ENCODE assay signal across 16 cellular contexts in the genomic region with DNA sequence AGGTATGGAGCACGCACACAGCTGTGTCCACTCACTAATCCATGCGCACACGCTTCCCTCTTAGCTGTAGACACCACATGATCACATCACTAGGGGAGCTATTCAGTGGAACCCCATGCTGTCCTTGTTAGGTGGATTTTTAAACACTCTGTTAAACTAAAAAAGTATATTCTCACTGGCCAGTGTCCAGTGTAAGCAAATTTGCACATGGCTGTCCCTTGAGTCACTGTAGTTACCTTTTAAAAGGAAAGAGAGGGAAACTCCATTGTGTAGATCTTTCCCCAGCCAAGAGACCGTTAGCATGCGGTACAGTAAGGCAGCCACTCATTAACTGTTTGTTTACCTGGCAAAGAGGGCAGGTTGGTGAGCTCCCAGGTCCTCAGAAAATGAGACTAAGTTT.
DNase-seq lines count a peak whose midpoint lies in the region; ATAC-seq, FAIRE-seq and TF ChIP-seq lines count a peak whose summit lies in the region.
"Had no signal": no experiment of that assay in that cellular context is flagged by ENCODE, and none has a peak within 500 bp of the region (broad histone marks: within the 10 kb centered on the region; RNA-seq: fewer than 3 reads in every experiment).

No MANE protein-coding gene starts in this region.

- no peak for TF ChIP-seq CTCF in nephron progenitor cell (IDR thresholded peaks at IDR 0.05)

- H3K27ac Mint-ChIP-seq in nephron progenitor cell = peak overlapping the region; percentile 41
- no peak overlapping the region for H3K27ac Mint-ChIP-seq in activated CD4-positive, alpha-beta T cell treated with anti-CD3 and anti-CD28 coated beads, Interleukin-2, amount 10 ng/mL, durations not matched to agents 7 days and 5 days
- no peak overlapping the region for H3K27ac Mint-ChIP-seq in activated CD4-positive, alpha-beta memory T cell treated with anti-CD3 and anti-CD28 coated beads, Interleukin-2, amount 10 ng/mL, durations not matched to agents 7 days and 5 days
- H3K27ac Mint-ChIP-seq: activated B cell treated with CpG ODN at 0.5 μM for 24 hours had no signal

- H3K4me3 ChIP-seq in BLaER1 treated with 17β-estradiol and CSF1 and Interleukin-3, amounts not matched to agents 10 nM and 100 nM = no peak overlapping the region
- H3K4me3 ChIP-seq: right atrium auricular region had no signal

- H3K27me3 Mint-ChIP-seq in nephron progenitor cell (ENCODE audit: low read depth, poor library complexity) = no peaks in the 10 kb centered on the region
- H3K27me3 Mint-ChIP-seq in activated CD4-positive, alpha-beta T cell treated with anti-CD3 and anti-CD28 coated beads, Interleukin-2, amount 10 ng/mL, durations not matched to agents 7 days and 5 days = peaks cover 29% of the 10 kb centered on the region
- no peaks in the 10 kb centered on the region for H3K27me3 Mint-ChIP-seq in activated CD4-positive, alpha-beta memory T cell treated with anti-CD3 and anti-CD28 coated beads, Interleukin-2, amount 10 ng/mL, durations not matched to agents 7 days and 5 days
- H3K27me3 Mint-ChIP-seq: activated B cell treated with CpG ODN at 0.5 μM for 24 hours had no signal

- H3K4me1 Mint-ChIP-seq in nephron progenitor cell = peaks cover 22% of the 10 kb centered on the region
- peaks cover 3% of the 10 kb centered on the region for H3K4me1 Mint-ChIP-seq in activated CD4-positive, alpha-beta T cell treated with anti-CD3 and anti-CD28 coated beads, Interleukin-2, amount 10 ng/mL, durations not matched to agents 7 days and 5 days
- H3K4me1 Mint-ChIP-seq in activated CD4-positive, alpha-beta memory T cell treated with anti-CD3 and anti-CD28 coated beads, Interleukin-2, amount 10 ng/mL, durations not matched to agents 7 days and 5 days = no peaks in the 10 kb centered on the region
- H3K4me1 Mint-ChIP-seq: activated B cell treated with CpG ODN at 0.5 μM for 24 hours had no signal

- no peak overlapping the region for H3K4me3 Mint-ChIP-seq in nephron progenitor cell
- no peak overlapping the region for H3K4me3 Mint-ChIP-seq in activated CD4-positive, alpha-beta T cell treated with anti-CD3 and anti-CD28 coated beads, Interleukin-2, amount 10 ng/mL, durations not matched to agents 7 days and 5 days
- H3K4me3 Mint-ChIP-seq in activated CD4-positive, alpha-beta memory T cell treated with anti-CD3 and anti-CD28 coated beads, Interleukin-2, amount 10 ng/mL, durations not matched to agents 7 days and 5 days = no peak overlapping the region
- H3K4me3 Mint-ChIP-seq: activated B cell treated with CpG ODN at 0.5 μM for 24 hours had no signal

- CTCF ChIA-PET in activated CD4-positive, alpha-beta T cell treated with anti-CD3 and anti-CD28 coated beads, Interleukin-2, amount 10 ng/mL, durations not matched to agents 7 days and 5 days (lab: Charles Lee) = no interaction called here
- CTCF ChIA-PET in activated CD4-positive, alpha-beta memory T cell treated with anti-CD3 and anti-CD28 coated beads, Interleukin-2, amount 10 ng/mL, durations not matched to agents 7 days and 5 days (lab: Charles Lee) = no interaction called here

- no peaks in the 10 kb centered on the region for H4K20me1 ChIP-seq in BLaER1 treated with 17β-estradiol and CSF1 and Interleukin-3, amounts not matched to agents 10 nM and 100 nM

- peak overlapping the region in 8 of 11 experiments; percentile 1 to 49 (median 26); a peak in 10 of 22 replicates for H3K4me2 ChIP-seq in BLaER1 treated with 17β-estradiol and CSF1 and Interleukin-3, amounts not matched to agents 10 nM and 100 nM

- no peak overlapping the region for H3K27ac ChIP-seq in BLaER1 treated with 17β-estradiol and CSF1 and Interleukin-3, amounts not matched to agents 10 nM and 100 nM
- H3K27ac ChIP-seq: right atrium auricular region had no signal

- peaks cover 10% of the 10 kb centered on the region for H3K9me3 Mint-ChIP-seq in nephron progenitor cell
- H3K9me3 Mint-ChIP-seq in activated CD4-positive, alpha-beta T cell treated with anti-CD3 and anti-CD28 coated beads, Interleukin-2, amount 10 ng/mL, durations not matched to agents 7 days and 5 days = no peaks in the 10 kb centered on the region
- peaks cover 5% of the 10 kb centered on the region for H3K9me3 Mint-ChIP-seq in activated CD4-positive, alpha-beta memory T cell treated with anti-CD3 and anti-CD28 coated beads, Interleukin-2, amount 10 ng/mL, durations not matched to agents 7 days and 5 days
- H3K9me3 Mint-ChIP-seq: activated B cell treated with CpG ODN at 0.5 μM for 24 hours had no signal

- peaks cover 0 to 32% (median 24%) of the 10 kb centered on the region in 10 experiments; a peak in 17 of 20 replicates for H3K4me1 ChIP-seq in BLaER1 treated with 17β-estradiol and CSF1 and Interleukin-3, amounts not matched to agents 10 nM and 100 nM
- H3K4me1 ChIP-seq: right atrium auricular region had no signal

- ATAC-seq in HG02759 (IDR thresholded peaks at IDR 0.05; ENCODE audit: unreplicated experiment) = no peak

- peak; percentile 37 for DNase-seq in NCI-H2081 treated with DMSO at 0.1 percent for 48 hours (lab: John Stamatoyannopoulos, UW)
- DNase-seq in dermis blood vessel endothelial cell = peak; percentile 64
- no peak for DNase-seq in nephron progenitor cell
- DNase-seq in activated CD4-positive, alpha-beta T cell treated with anti-CD3 and anti-CD28 coated beads, Interleukin-2, amount 10 ng/mL, durations not matched to agents 7 days and 5 days = no peak
- DNase-seq in activated CD4-positive, alpha-beta memory T cell treated with anti-CD3 and anti-CD28 coated beads, Interleukin-2, amount 10 ng/mL, durations not matched to agents 7 days and 5 days = no peak
- no peak for DNase-seq in frontal cortex (ENCODE audit: low spot score in 2 of 2)
- DNase-seq: activated B cell treated with CpG ODN at 0.5 μM for 24 hours; activated T-cell treated with anti-CD3 and anti-CD28 coated beads, Interleukin-2, amount 50 U/mL, for 1 hour; anterior cingulate cortex; COR-L47; NCI-H524; SHP77 treated with DMSO at 0.1 percent for 48 hours had no signal

- no peaks in the 10 kb centered on the region for H3K27me3 ChIP-seq in BLaER1 treated with 17β-estradiol and CSF1 and Interleukin-3, amounts not matched to agents 10 nM and 100 nM
- H3K27me3 ChIP-seq: right atrium auricular region had no signal

- POLR2A ChIA-PET in activated CD4-positive, alpha-beta T cell treated with anti-CD3 and anti-CD28 coated beads, Interleukin-2, amount 10 ng/mL, durations not matched to agents 7 days and 5 days (lab: Charles Lee) = no interaction called here
- POLR2A ChIA-PET in activated CD4-positive, alpha-beta memory T cell treated with anti-CD3 and anti-CD28 coated beads, Interleukin-2, amount 10 ng/mL, durations not matched to agents 7 days and 5 days (lab: Charles Lee) = no interaction called here

- H3K9me3 ChIP-seq in BLaER1 treated with 17β-estradiol and CSF1 and Interleukin-3, amounts not matched to agents 10 nM and 100 nM (replicated peaks in 1 of 11) = peaks cover 4 to 17% (median 11%) of the 10 kb centered on the region in 11 experiments; a peak in 20 of 22 replicates

- H3K36me3 Mint-ChIP-seq in nephron progenitor cell (ENCODE audit: low read depth) = peaks cover 36% of the 10 kb centered on the region
- no peaks in the 10 kb centered on the region for H3K36me3 Mint-ChIP-seq in activated CD4-positive, alpha-beta T cell treated with anti-CD3 and anti-CD28 coated beads, Interleukin-2, amount 10 ng/mL, durations not matched to agents 7 days and 5 days (ENCODE audit: low read depth)
- H3K36me3 Mint-ChIP-seq in activated CD4-positive, alpha-beta memory T cell treated with anti-CD3 and anti-CD28 coated beads, Interleukin-2, amount 10 ng/mL, durations not matched to agents 7 days and 5 days (ENCODE audit: low read depth) = no peaks in the 10 kb centered on the region

- no peak for FAIRE-seq in frontal cortex (lab: Jason Lieb, UNC)
- FAIRE-seq: endometrium had no signal

- no peak overlapping the region for H3K9ac ChIP-seq in BLaER1 treated with 17β-estradiol and CSF1 and Interleukin-3, amounts not matched to agents 10 nM and 100 nM

- H3K36me3 ChIP-seq in BLaER1 treated with 17β-estradiol and CSF1 and Interleukin-3, amounts not matched to agents 10 nM and 100 nM = no peaks in the 10 kb centered on the region
- H3K36me3 ChIP-seq: right atrium auricular region had no signal

Comparison
In these comparisons a context has a peak if more than half of its experiments do, and no peak if none do; other contexts are left out.
1. DNase-seq: peak in NCI-H2081 treated with DMSO at 0.1 percent for 48 hours (single experiment) and dermis blood vessel endothelial cell (single experiment); none in nephron progenitor cell (single experiment), activated CD4-positive, alpha-beta T cell treated with anti-CD3 and anti-CD28 coated beads, Interleukin-2, amount 10 ng/mL, durations not matched to agents 7 days and 5 days (single experiment), activated CD4-positive, alpha-beta memory T cell treated with anti-CD3 and anti-CD28 coated beads, Interleukin-2, amount 10 ng/mL, durations not matched to agents 7 days and 5 days (single experiment) and frontal cortex (0 of 2).